In the genomic region with DNA sequence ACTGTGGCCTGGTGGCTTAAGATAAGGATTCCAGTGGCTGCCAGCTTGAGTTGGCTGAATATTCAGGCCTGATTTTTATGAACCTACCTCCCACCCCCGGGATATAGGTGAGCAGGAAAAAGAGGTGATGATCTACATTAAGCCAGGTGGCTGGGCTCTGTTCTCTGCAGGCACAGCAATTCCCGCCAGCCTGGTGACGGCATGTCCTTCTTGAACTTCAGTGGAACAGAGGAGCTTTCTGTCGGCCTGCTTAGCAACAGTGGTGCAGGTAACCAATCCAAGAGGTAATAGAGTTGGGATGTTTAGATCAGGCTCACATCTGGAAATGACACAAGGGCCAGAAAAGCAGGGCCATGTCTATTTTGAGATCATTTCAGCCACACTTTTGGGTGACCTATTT, we compare ENCODE assay signal across 21 cellular contexts.
"Had no signal": no experiment of that assay in that cellular context is flagged by ENCODE, and none has a peak within 500 bp of the region (broad histone marks: within the 10 kb centered on the region; RNA-seq: fewer than 3 reads in every experiment).

No MANE protein-coding gene starts in this region.

- H3K4me3 ChIP-seq: colonic mucosa, esophagus muscularis mucosa, gastroesophageal sphincter, heart left ventricle, hepatocyte, left lung, lower lobe of right lung had no signal

- DNase-seq: colonic mucosa; cortex of kidney; effector CD8-positive, alpha-beta T cell; effector memory CD8-positive, alpha-beta T cell; foreskin keratinocyte; heart left ventricle; hypothalamus; immature natural killer cell; left cardiac atrium; left lung; left ventricle myocardium superior; lower lobe of right lung; mesendoderm; midbrain had no signal

- H3K9me3 Mint-ChIP-seq: dendritic cell treated with granulocyte-macrophage colony-stimulating factor and Interleukin-4, amounts not matched to agents 40 ng/mL and 50 ng/mL, for 4 days; effector memory CD8-positive, alpha-beta T cell; immature natural killer cell had no signal

- H3K9me3 ChIP-seq: colonic mucosa, esophagus muscularis mucosa, gastroesophageal sphincter, heart left ventricle, left lung, lower lobe of right lung had no signal

- FAIRE-seq: endothelial cell of umbilical vein, frontal cortex, keratinocyte had no signal

- H3K27me3 ChIP-seq: colonic mucosa, esophagus muscularis mucosa, foreskin keratinocyte, gastroesophageal sphincter, heart left ventricle, hepatocyte, left lung had no signal

- H3K4me3 Mint-ChIP-seq: dendritic cell treated with granulocyte-macrophage colony-stimulating factor and Interleukin-4, amounts not matched to agents 40 ng/mL and 50 ng/mL, for 4 days; effector memory CD8-positive, alpha-beta T cell; immature natural killer cell had no signal

- ATAC-seq: effector memory CD8-positive, alpha-beta T cell; foreskin keratinocyte; gastroesophageal sphincter; heart left ventricle; left cardiac atrium; left lung; left ventricle myocardium superior; lower lobe of right lung had no signal

- H3K27ac Mint-ChIP-seq: dendritic cell treated with granulocyte-macrophage colony-stimulating factor and Interleukin-4, amounts not matched to agents 40 ng/mL and 50 ng/mL, for 4 days; effector memory CD8-positive, alpha-beta T cell; immature natural killer cell had no signal

- H3K4me1 ChIP-seq: colonic mucosa, esophagus muscularis mucosa, gastroesophageal sphincter, heart left ventricle, left lung, lower lobe of right lung had no signal

- H3K27me3 Mint-ChIP-seq: dendritic cell treated with granulocyte-macrophage colony-stimulating factor and Interleukin-4, amounts not matched to agents 40 ng/mL and 50 ng/mL, for 4 days; effector memory CD8-positive, alpha-beta T cell had no signal

- H3K4me1 Mint-ChIP-seq: immature natural killer cell had no signal

- H3K27ac ChIP-seq: colonic mucosa, esophagus muscularis mucosa, foreskin keratinocyte, gastroesophageal sphincter, heart left ventricle, hepatocyte, left lung, lower lobe of right lung had no signal
